19 cellular contexts compared by ENCODE assay signal in the genomic region with DNA sequence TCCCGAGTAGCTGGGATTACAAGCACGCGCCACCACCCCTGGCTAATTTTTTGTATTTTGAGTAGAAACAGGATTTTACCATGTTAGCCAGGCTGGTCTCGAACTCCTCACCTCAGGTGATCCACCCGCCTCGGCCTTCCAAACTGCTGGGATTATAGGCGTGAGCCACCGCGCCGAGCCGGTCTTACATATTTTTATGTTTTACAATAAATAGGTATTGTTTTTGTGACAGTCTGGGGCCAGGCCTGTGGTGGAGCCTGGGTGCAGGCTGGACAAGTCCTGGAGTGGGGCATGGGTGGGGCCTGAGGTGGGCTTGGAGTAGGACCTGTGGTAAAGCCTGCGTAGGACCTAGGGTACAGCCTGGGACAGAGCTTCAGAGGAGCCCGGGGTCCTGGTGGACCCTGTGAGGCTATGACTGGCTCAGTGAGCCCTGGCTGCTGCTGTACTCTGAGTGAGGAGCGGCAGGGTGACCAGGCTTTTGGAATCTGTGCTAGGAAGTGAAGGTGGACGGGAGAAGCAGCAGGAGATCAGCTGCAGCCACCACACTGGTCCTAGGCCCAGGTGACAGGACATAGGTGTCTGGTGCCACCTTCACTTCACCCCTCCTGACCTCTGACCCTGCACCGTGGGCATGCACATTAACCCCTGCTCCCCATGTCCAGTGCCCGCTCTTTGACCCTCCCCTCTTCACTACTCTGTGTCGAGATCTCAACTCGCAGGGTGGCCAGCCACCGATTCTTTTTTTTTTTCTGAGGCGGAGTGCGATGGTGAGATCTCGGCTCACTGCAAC.
"Had no signal": no experiment of that assay in that cellular context is flagged by ENCODE, and none has a peak within 500 bp of the region (broad histone marks: within the 10 kb centered on the region; RNA-seq: fewer than 3 reads in every experiment).

No MANE protein-coding gene starts in this region.

- H3K9ac ChIP-seq: parathyroid adenoma had no signal

- H3K9me3 Mint-ChIP-seq: natural killer cell, neural crest cell had no signal

- H3K27ac Mint-ChIP-seq: natural killer cell had no signal

- H3K4me2 ChIP-seq: hepatocyte had no signal

- DNase-seq: dermis blood vessel endothelial cell; erythroblast; foreskin keratinocyte; head of caudate nucleus; natural killer cell; occipital lobe; psoas muscle; retina; sigmoid colon; stimulated activated CD4-positive, alpha-beta T cell treated with anti-CD3 and anti-CD28 coated beads, Interleukin-12 subunit alpha, Interleukin-12 subunit beta, amount 100 ng/mL, for 4 hours; stimulated activated naive CD4-positive, alpha-beta T cell; stomach; substantia nigra; transverse colon had no signal

- H3K4me3 Mint-ChIP-seq: natural killer cell, neural crest cell had no signal

- H3K4me1 ChIP-seq: parathyroid adenoma, psoas muscle, sigmoid colon, stomach, transverse colon had no signal

- H3K9me3 ChIP-seq: psoas muscle, sigmoid colon, stomach, thoracic aorta, transverse colon had no signal

- H2AFZ ChIP-seq: hepatocyte, parathyroid adenoma had no signal

- H3K4me3 ChIP-seq: hepatocyte, psoas muscle, sigmoid colon, skin epidermis, stomach, thoracic aorta, transverse colon had no signal

- H3K36me3 Mint-ChIP-seq: natural killer cell had no signal

- H3K27ac ChIP-seq: foreskin keratinocyte, hepatocyte, parathyroid adenoma, psoas muscle, sigmoid colon, skin epidermis, stomach, thoracic aorta, transverse colon had no signal

- ATAC-seq: foreskin keratinocyte, natural killer cell, psoas muscle had no signal

- H3K36me3 ChIP-seq: sigmoid colon, stomach, thoracic aorta, transverse colon had no signal

- H3K27me3 ChIP-seq: foreskin keratinocyte, hepatocyte, sigmoid colon, stomach, transverse colon had no signal
